In the genomic region with DNA sequence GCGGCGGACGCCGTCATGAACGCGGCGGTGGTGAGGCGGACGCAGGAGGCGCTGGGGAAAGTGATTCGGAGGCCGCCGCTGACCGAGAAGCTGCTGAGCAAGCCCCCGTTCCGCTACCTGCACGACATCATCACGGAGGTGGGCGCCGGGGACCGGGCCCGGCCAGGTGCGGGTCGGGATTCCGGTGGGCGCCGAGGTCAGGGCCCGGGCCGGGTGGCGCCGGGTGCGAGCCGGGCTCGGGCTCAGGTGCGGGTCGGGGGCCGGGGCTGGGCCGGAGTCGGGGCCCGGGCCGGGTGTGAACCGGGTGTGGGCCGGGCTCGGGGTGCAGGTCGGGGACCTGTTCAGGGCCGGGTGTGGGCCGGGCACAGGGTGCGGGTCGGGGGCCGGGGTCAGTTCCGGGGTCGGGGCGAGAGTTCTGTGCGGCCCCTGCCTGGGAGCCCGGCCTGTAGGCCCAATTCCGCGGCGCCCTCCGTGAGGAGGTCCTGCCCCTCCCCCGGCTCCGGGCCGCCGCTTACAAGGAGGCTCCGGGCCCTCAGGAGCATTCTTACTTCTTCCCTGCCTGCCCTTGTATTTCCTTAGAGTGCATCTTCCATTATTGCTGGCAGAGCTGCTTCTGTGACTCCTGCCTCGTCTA, we compare ENCODE assay signal across 1 cellular context.
TF ChIP-seq lines count a peak whose summit lies in the region.

No MANE protein-coding gene starts in this region.

TF ChIP-seq in SK-N-SH, 30 proteins besides CTCF, POLR2A, EP300 and RAD21 (continued from another document):
- TF ChIP-seq, protein P1, sequence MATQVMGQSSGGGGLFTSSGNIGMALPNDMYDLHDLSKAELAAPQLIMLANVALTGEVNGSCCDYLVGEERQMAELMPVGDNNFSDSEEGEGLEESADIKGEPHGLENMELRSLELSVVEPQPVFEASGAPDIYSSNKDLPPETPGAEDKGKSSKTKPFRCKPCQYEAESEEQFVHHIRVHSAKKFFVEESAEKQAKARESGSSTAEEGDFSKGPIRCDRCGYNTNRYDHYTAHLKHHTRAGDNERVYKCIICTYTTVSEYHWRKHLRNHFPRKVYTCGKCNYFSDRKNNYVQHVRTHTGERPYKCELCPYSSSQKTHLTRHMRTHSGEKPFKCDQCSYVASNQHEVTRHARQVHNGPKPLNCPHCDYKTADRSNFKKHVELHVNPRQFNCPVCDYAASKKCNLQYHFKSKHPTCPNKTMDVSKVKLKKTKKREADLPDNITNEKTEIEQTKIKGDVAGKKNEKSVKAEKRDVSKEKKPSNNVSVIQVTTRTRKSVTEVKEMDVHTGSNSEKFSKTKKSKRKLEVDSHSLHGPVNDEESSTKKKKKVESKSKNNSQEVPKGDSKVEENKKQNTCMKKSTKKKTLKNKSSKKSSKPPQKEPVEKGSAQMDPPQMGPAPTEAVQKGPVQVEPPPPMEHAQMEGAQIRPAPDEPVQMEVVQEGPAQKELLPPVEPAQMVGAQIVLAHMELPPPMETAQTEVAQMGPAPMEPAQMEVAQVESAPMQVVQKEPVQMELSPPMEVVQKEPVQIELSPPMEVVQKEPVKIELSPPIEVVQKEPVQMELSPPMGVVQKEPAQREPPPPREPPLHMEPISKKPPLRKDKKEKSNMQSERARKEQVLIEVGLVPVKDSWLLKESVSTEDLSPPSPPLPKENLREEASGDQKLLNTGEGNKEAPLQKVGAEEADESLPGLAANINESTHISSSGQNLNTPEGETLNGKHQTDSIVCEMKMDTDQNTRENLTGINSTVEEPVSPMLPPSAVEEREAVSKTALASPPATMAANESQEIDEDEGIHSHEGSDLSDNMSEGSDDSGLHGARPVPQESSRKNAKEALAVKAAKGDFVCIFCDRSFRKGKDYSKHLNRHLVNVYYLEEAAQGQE (IDR thresholded peaks at IDR 0.05; ENCODE audit: low read depth, low read length), result no peak
- TF ChIP-seq CHD2 (IDR thresholded peaks at IDR 0.05; ENCODE audit: low read length, partially characterized antibody) (no peak), TCF12 (IDR thresholded peaks at IDR 0.05) (no peak), YY1 (IDR thresholded peaks at IDR 0.05; ENCODE audit: low read depth) (no peak), JUND (IDR thresholded peaks at IDR 0.05) (no peak), FOXM1 (IDR thresholded peaks at IDR 0.05; ENCODE audit: low read depth) (no peak)
- TF ChIP-seq, protein P2, sequence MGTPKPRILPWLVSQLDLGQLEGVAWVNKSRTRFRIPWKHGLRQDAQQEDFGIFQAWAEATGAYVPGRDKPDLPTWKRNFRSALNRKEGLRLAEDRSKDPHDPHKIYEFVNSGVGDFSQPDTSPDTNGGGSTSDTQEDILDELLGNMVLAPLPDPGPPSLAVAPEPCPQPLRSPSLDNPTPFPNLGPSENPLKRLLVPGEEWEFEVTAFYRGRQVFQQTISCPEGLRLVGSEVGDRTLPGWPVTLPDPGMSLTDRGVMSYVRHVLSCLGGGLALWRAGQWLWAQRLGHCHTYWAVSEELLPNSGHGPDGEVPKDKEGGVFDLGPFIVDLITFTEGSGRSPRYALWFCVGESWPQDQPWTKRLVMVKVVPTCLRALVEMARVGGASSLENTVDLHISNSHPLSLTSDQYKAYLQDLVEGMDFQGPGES (IDR thresholded peaks at IDR 0.05; ENCODE audit: low read depth, low read length), result no peak
